ENCODE assay signal across 13 cellular contexts in the genomic region with DNA sequence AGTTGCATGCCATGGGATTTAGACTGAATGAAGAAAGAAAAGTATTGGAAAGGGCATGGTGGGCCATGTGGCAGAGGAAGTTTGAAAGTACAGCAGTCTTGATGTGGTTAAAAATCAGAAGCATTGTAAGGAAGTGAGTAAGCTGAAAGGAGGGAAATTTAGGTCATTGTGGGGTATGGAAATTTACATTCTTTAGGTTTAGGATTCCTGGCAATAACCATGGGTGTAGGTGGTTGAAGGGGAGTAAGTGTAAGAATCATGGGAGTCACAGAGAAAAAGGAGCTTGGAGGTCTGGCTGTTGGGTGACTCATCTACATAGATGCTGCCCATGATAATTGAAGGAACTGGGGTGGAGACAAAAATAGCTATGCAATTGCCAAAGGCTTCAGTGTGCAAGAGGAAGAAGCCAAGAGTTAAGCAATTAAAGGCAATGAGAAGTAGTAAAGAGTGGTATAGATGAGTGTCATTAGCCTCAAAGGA.
DNase-seq lines count a peak whose midpoint lies in the region; ATAC-seq, FAIRE-seq and TF ChIP-seq lines count a peak whose summit lies in the region.
"Had no signal": no experiment of that assay in that cellular context is flagged by ENCODE, and none has a peak within 500 bp of the region (broad histone marks: within the 10 kb centered on the region; RNA-seq: fewer than 3 reads in every experiment).

No MANE protein-coding gene starts in this region.

- TF ChIP-seq CTCF in MCF 10A (IDR thresholded peaks at IDR 0.05; ENCODE audit: unreplicated experiment) (no peak), breast epithelium (IDR thresholded peaks at IDR 0.05) (no peak), foreskin keratinocyte (conservative IDR thresholded peaks at IDR 0.05) (no peak), pancreas (IDR thresholded peaks at IDR 0.05) (no peak)

- CTCF ChIA-PET in MCF 10A (lab: Yijun Ruan, JAX), result interaction anchor here (0.5 to 0.6 kb wide), 3 partner anchors 62 to 361 kb away, joined by 3 read pairs; no protein-coding TSS in a partner anchor

- no peak for TF ChIP-seq POLR2A in breast epithelium (IDR thresholded peaks at IDR 0.05)

- H3K27ac ChIP-seq in breast epithelium (no peak overlapping the region), foreskin keratinocyte (no peak overlapping the region), pancreas (no peak overlapping the region)
- H3K27ac ChIP-seq: skin epidermis had no signal

- DNase-seq in MCF 10A (ENCODE audit: unreplicated experiment), result peak; percentile 76
- no peak for DNase-seq in breast epithelium (ENCODE audit: low spot score in 2 of 2)
- peak; percentile 64 for DNase-seq in SW480 (ENCODE audit: low spot score)
- DNase-seq in foreskin keratinocyte, result peak; percentile 20 to 67
- no peak for DNase-seq in NK-92 (lab: John Stamatoyannopoulos, UW; ENCODE audit: unreplicated experiment)
- DNase-seq in pancreas, result no peak
- DNase-seq: activated CD4-positive, alpha-beta T cell treated with anti-CD3 and anti-CD28 coated beads, Interleukin-2, amount 50 U/mL, for 1 hour; activated gamma-delta T cell; NCI-H345 had no signal

- no peak overlapping the region for H3K4me3 ChIP-seq in breast epithelium
- no peak overlapping the region for H3K4me3 ChIP-seq in pancreas
- H3K4me3 ChIP-seq: skin epidermis had no signal

- H3K4me1 ChIP-seq in breast epithelium (no peaks in the 10 kb centered on the region), foreskin keratinocyte (no peaks in the 10 kb centered on the region), pancreas (no peaks in the 10 kb centered on the region)

- H3K4me1 Mint-ChIP-seq in MCF 10A (ENCODE audit: insufficient read depth, unreplicated experiment), result peaks cover 9% of the 10 kb centered on the region

- H3K9me3 Mint-ChIP-seq in MCF 10A (ENCODE audit: unreplicated experiment), result peaks cover 9% of the 10 kb centered on the region

- BruUV-seq in MCF 10A (replicated peaks; lab: Mats Ljungman, UMichigan), result no TSS peak

- H3K27me3 Mint-ChIP-seq in MCF 10A (ENCODE audit: insufficient read depth, unreplicated experiment), result no peaks in the 10 kb centered on the region

- FAIRE-seq in pancreas (lab: Jason Lieb, UNC), result no peak
- FAIRE-seq: A204.1 had no signal

- intact Hi-C loops in MCF 10A (cut with micrococcal nuclease), result no loop called here
- intact Hi-C loops in breast epithelium (cut with DNase I; ENCODE audit: low total_unique reads), result no loop called here
- intact Hi-C loops in pancreas (cut with DNase I), result no loop called here

- no peak overlapping the region for H3K27ac Mint-ChIP-seq in MCF 10A (ENCODE audit: low read depth, unreplicated experiment)

- H3K27me3 ChIP-seq in breast epithelium, result no peaks in the 10 kb centered on the region
- no peaks in the 10 kb centered on the region for H3K27me3 ChIP-seq in foreskin keratinocyte
- H3K27me3 ChIP-seq in pancreas, result no peaks in the 10 kb centered on the region

- no peaks in the 10 kb centered on the region for H3K36me3 ChIP-seq in breast epithelium
- H3K36me3 ChIP-seq in pancreas, result no peaks in the 10 kb centered on the region

- ATAC-seq in foreskin keratinocyte (peak; percentile 35), GM19455 (IDR thresholded peaks at IDR 0.05; ENCODE audit: unreplicated experiment) (no peak), pancreas (no peak), GM21737 (IDR thresholded peaks at IDR 0.05; ENCODE audit: unreplicated experiment) (no peak)

- H3K36me3 Mint-ChIP-seq in MCF 10A (ENCODE audit: insufficient read depth, unreplicated experiment), result no peaks in the 10 kb centered on the region

- POLR2A ChIA-PET in MCF 10A (lab: Yijun Ruan, JAX), result interaction anchor here (0.6 to 0.7 kb wide), 2 partner anchors 14 to 873 kb away, joined by 3 read pairs; no protein-coding TSS in a partner anchor

- H3K4me3 Mint-ChIP-seq in MCF 10A (ENCODE audit: unreplicated experiment), result no peak overlapping the region

- H3K9me3 ChIP-seq in breast epithelium (peaks cover 8 to 13% of the 10 kb centered on the region in 2 donors), pancreas (no peaks in the 10 kb centered on the region)

Comparison
In these comparisons a context has a peak if more than half of its experiments do, and no peak if none do; other contexts are left out.
1. DNase-seq: peak in MCF 10A (single experiment), SW480 (single experiment) and foreskin keratinocyte (2 of 2); none in breast epithelium (0 of 2), NK-92 (single experiment) and pancreas (0 of 6).